ENCODE assay signal across 9 cellular contexts in genomic region chr14:68782091-68782981, GRCh38. TPM values are rescaled to one million over a fixed set of nuclear protein-coding genes. Genes with fewer than 3 reads are reported as not detected.
DNase-seq lines count a peak whose midpoint lies in the region; ATAC-seq and TF ChIP-seq lines count a peak whose summit lies in the region.
"Had no signal": no experiment of that assay in that cellular context is flagged by ENCODE, and none has a peak within 500 bp of the region (broad histone marks: within the 10 kb centered on the region; RNA-seq: fewer than 3 reads in every experiment).

No MANE protein-coding gene starts in this region.

- H3K4me2 ChIP-seq in GM23338: no peak overlapping the region

- H3K4me1 Mint-ChIP-seq in activated CD8-positive, alpha-beta T cell treated with anti-CD3 and anti-CD28 coated beads for 36 hours (ENCODE audit: low read depth): peaks cover 79% of the 10 kb centered on the region
- H3K4me1 Mint-ChIP-seq in stimulated activated effector memory CD8-positive, alpha-beta T cell treated with anti-CD3 and anti-CD28 coated beads, Interleukin-12 subunit alpha, Interleukin-12 subunit beta, amount 100 ng/mL, for 72 hours: peaks cover 86% of the 10 kb centered on the region
- H3K4me1 Mint-ChIP-seq in GM23338: peaks cover 25% of the 10 kb centered on the region

- H3K4me3 Mint-ChIP-seq in activated CD8-positive, alpha-beta T cell treated with anti-CD3 and anti-CD28 coated beads for 36 hours: no peak overlapping the region
- peak overlapping the region; percentile 61 for H3K4me3 Mint-ChIP-seq in stimulated activated effector memory CD8-positive, alpha-beta T cell treated with anti-CD3 and anti-CD28 coated beads, Interleukin-12 subunit alpha, Interleukin-12 subunit beta, amount 100 ng/mL, for 72 hours
- no peak overlapping the region for H3K4me3 Mint-ChIP-seq in GM23338

- POLR2A ChIA-PET in activated CD8-positive, alpha-beta T cell treated with anti-CD3 and anti-CD28 coated beads for 36 hours (lab: Charles Lee): interaction anchor here (0.7 to 9.0 kb wide), 17 partner anchors 10 to 499 kb away, joined by 3 to 161 read pairs (median 5); partner anchors contain the start of gene ZFP36L1

- 54 to 70% methylated on average over 5 to 6 of the region's 10 CpGs for WGBS in esophagus squamous epithelium, 2 donors

- H3K4me1 ChIP-seq in esophagus squamous epithelium (peaks cover 36 to 94% (median 60%) of the 10 kb centered on the region in 3 donors), GM23338 (ENCODE audit: insufficient read depth) (peaks cover 3% of the 10 kb centered on the region; the same call in 1 of the 2 replicates)

- no peaks in the 10 kb centered on the region for H3K27me3 ChIP-seq in esophagus squamous epithelium
- no peaks in the 10 kb centered on the region for H3K27me3 ChIP-seq in GM23338 (ENCODE audit: insufficient read depth)

- peak; percentile 97 for DNase-seq in Jurkat, Clone E6-1 (ENCODE audit: low read depth, low spot score)
- peak; percentile 88 for DNase-seq in activated CD8-positive, alpha-beta T cell treated with anti-CD3 and anti-CD28 coated beads for 36 hours
- DNase-seq in esophagus squamous epithelium (lab: John Stamatoyannopoulos, UW) (no peak), NCI-H82 (lab: John Stamatoyannopoulos, UW) (no peak), GM23338 (ENCODE audit: low spot score) (no peak)
- DNase-seq in stimulated activated effector memory CD8-positive, alpha-beta T cell treated with anti-CD3 and anti-CD28 coated beads, Interleukin-12 subunit alpha, Interleukin-12 subunit beta, amount 100 ng/mL, for 72 hours (ENCODE audit: low spot score in 2 of 2): peak in 1 of 2 donors; percentile 71
- DNase-seq: NCI-H2227 treated with DMSO at 0.1 percent for 48 hours had no signal

- peaks cover 17% of the 10 kb centered on the region for H3K9me2 ChIP-seq in GM23338 (ENCODE audit: insufficient read depth)

- intact Hi-C loops in activated CD8-positive, alpha-beta T cell treated with anti-CD3 and anti-CD28 coated beads for 36 hours (cut with micrococcal nuclease): loop anchor here (5.0 to 10.0 kb wide), 2 partner anchors 35 to 498 kb away; no protein-coding TSS in a partner anchor
- intact Hi-C loops in esophagus squamous epithelium (cut with DNase I): loop anchor here (10.0 kb wide), 1 partner anchor 238 kb away; no protein-coding TSS in a partner anchor

- no peaks in the 10 kb centered on the region for H3K27me3 Mint-ChIP-seq in activated CD8-positive, alpha-beta T cell treated with anti-CD3 and anti-CD28 coated beads for 36 hours
- H3K27me3 Mint-ChIP-seq in GM23338 (ENCODE audit: insufficient read depth, low read depth, poor library complexity): peaks cover 16% of the 10 kb centered on the region

- TF ChIP-seq CTCF in activated CD8-positive, alpha-beta T cell treated with anti-CD3 and anti-CD28 coated beads for 36 hours (IDR thresholded peaks at IDR 0.05): no peak
- TF ChIP-seq CTCF in esophagus squamous epithelium (IDR thresholded peaks at IDR 0.05) (peak in 1 of 6 experiments; percentile 15), GM23338 (conservative IDR thresholded peaks at IDR 0.05; ENCODE audit: low read depth in 2 of 2) (no peak)

- H3K27ac Mint-ChIP-seq in activated CD8-positive, alpha-beta T cell treated with anti-CD3 and anti-CD28 coated beads for 36 hours: peak overlapping the region; percentile 75
- peak overlapping the region; percentile 84 for H3K27ac Mint-ChIP-seq in stimulated activated effector memory CD8-positive, alpha-beta T cell treated with anti-CD3 and anti-CD28 coated beads, Interleukin-12 subunit alpha, Interleukin-12 subunit beta, amount 100 ng/mL, for 72 hours
- no peak overlapping the region for H3K27ac Mint-ChIP-seq in GM23338

- H3K36me3 ChIP-seq in esophagus squamous epithelium: peaks cover 0 to 7% (median 0%) of the 10 kb centered on the region in 3 donors
- H3K36me3 ChIP-seq in GM23338 (ENCODE audit: insufficient read depth): no peaks in the 10 kb centered on the region

- H3F3A ChIP-seq in GM23338 (replicated peaks; ENCODE audit: low read depth): peaks cover 10% of the 10 kb centered on the region; the same call in 1 of the 2 replicates

- H3K79me2 ChIP-seq in GM23338 (replicated peaks; ENCODE audit: insufficient read depth): no peaks in the 10 kb centered on the region

- no peak overlapping the region for H3K4me3 ChIP-seq in Jurkat, Clone E6-1 (ENCODE audit: low read length)
- H3K4me3 ChIP-seq in esophagus squamous epithelium: no peak overlapping the region
- no peak overlapping the region for H3K4me3 ChIP-seq in GM23338

- no peaks in the 10 kb centered on the region for H4K20me1 ChIP-seq in GM23338 (replicated peaks; ENCODE audit: insufficient read depth)

- H3K27ac ChIP-seq in esophagus squamous epithelium (peak overlapping the region; percentile 63 to 92 (median 86)), GM23338 (ENCODE audit: low read depth) (no peak overlapping the region)

- peaks cover 2% of the 10 kb centered on the region for H3K9me3 Mint-ChIP-seq in activated CD8-positive, alpha-beta T cell treated with anti-CD3 and anti-CD28 coated beads for 36 hours
- no peaks in the 10 kb centered on the region for H3K9me3 Mint-ChIP-seq in stimulated activated effector memory CD8-positive, alpha-beta T cell treated with anti-CD3 and anti-CD28 coated beads, Interleukin-12 subunit alpha, Interleukin-12 subunit beta, amount 100 ng/mL, for 72 hours
- H3K9me3 Mint-ChIP-seq in GM23338: no peaks in the 10 kb centered on the region; the same call in 2 of the 3 replicates

- ATAC-seq in activated CD8-positive, alpha-beta T cell treated with anti-CD3 and anti-CD28 coated beads for 36 hours: peak; percentile 61
- ATAC-seq in stimulated activated effector memory CD8-positive, alpha-beta T cell treated with anti-CD3 and anti-CD28 coated beads, Interleukin-12 subunit alpha, Interleukin-12 subunit beta, amount 100 ng/mL, for 72 hours: peak; percentile 81
- ATAC-seq in HG02852 (IDR thresholded peaks at IDR 0.05; ENCODE audit: unreplicated experiment) (no peak), HG02571 (IDR thresholded peaks at IDR 0.05; ENCODE audit: unreplicated experiment) (no peak), GM23338 (no peak)

- no peaks in the 10 kb centered on the region for H3K9me3 ChIP-seq in esophagus squamous epithelium

- CTCF ChIA-PET in activated CD8-positive, alpha-beta T cell treated with anti-CD3 and anti-CD28 coated beads for 36 hours (lab: Charles Lee): interaction anchor here (0.6 to 16.7 kb wide), 8 partner anchors 8 to 499 kb away, joined by 3 to 268 read pairs (median 8); partner anchors contain the start of gene ZFP36L1

- H2AFZ ChIP-seq in GM23338: no peak overlapping the region

- peaks cover 8% of the 10 kb centered on the region for H3K36me3 Mint-ChIP-seq in activated CD8-positive, alpha-beta T cell treated with anti-CD3 and anti-CD28 coated beads for 36 hours (ENCODE audit: low read depth)
- H3K36me3 Mint-ChIP-seq in stimulated activated effector memory CD8-positive, alpha-beta T cell treated with anti-CD3 and anti-CD28 coated beads, Interleukin-12 subunit alpha, Interleukin-12 subunit beta, amount 100 ng/mL, for 72 hours: peaks cover 16% of the 10 kb centered on the region
- peaks cover 14% of the 10 kb centered on the region; the same call in 2 of the 3 replicates for H3K36me3 Mint-ChIP-seq in GM23338 (ENCODE audit: low read depth)

- no peak for TF ChIP-seq POLR2A in esophagus squamous epithelium (IDR thresholded peaks at IDR 0.05)

TF ChIP-seq in GM23338, 12 proteins besides CTCF, POLR2A, EP300 and RAD21 (continues in another document):
- TF ChIP-seq STAT1 (IDR thresholded peaks at IDR 0.05; ENCODE audit: unreplicated experiment) (no peak), ZNF114 (CRISPR knock-in tag; IDR thresholded peaks at IDR 0.05) (no peak), JUNB (IDR thresholded peaks at IDR 0.05; ENCODE audit: unreplicated experiment) (no peak), CREB1 (CRISPR knock-in tag; IDR thresholded peaks at IDR 0.05; ENCODE audit: low read depth) (no peak), ZNF331 (CRISPR knock-in tag; IDR thresholded peaks at IDR 0.05; ENCODE audit: low read depth) (no peak), EZH2 (IDR thresholded peaks at IDR 0.05; ENCODE audit: low read depth, unreplicated experiment) (no peak), EZH2phosphoT487 (IDR thresholded peaks at IDR 0.05; ENCODE audit: unreplicated experiment) (no peak), POLR2AphosphoS5 (IDR thresholded peaks at IDR 0.05; ENCODE audit: low read depth) (no peak)
- TF ChIP-seq, protein P1, sequence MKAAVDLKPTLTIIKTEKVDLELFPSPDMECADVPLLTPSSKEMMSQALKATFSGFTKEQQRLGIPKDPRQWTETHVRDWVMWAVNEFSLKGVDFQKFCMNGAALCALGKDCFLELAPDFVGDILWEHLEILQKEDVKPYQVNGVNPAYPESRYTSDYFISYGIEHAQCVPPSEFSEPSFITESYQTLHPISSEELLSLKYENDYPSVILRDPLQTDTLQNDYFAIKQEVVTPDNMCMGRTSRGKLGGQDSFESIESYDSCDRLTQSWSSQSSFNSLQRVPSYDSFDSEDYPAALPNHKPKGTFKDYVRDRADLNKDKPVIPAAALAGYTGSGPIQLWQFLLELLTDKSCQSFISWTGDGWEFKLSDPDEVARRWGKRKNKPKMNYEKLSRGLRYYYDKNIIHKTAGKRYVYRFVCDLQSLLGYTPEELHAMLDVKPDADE (IDR thresholded peaks at IDR 0.05): no peak

RNA-seq across cellular contexts. Expression of gene ZFP36L1, which starts 10.5 kb away (rescaled TPM):
- 23.3 TPM for polyA plus RNA-seq in Jurkat, Clone E6-1 (2012; ENCODE audit: insufficient read depth, insufficient read length)
- 10 to 100 TPM; 57.4 to 60.6 TPM for total RNA-seq in activated CD8-positive, alpha-beta T cell treated with anti-CD3 and anti-CD28 coated beads for 36 hours
- total RNA-seq in esophagus squamous epithelium: 100 to 1,000 TPM in 3 of 4 donors, 10 to 100 TPM in 1; 75.4 to 364 (median 152) TPM
- total RNA-seq in GM23338 (2014; rRNA removed; shearing (Covaris generic)): 108 and 148 TPM in 2 replicates
- polyA plus RNA-seq in GM23338 (2016; fragmentation: Nextera tagmentation; extraction: Ambion mirVana): 359 and 382 TPM in 2 replicates

Comparison
In these comparisons a context has a peak if more than half of its experiments do, and no peak if none do; other contexts are left out.
1. DNase-seq: peak in Jurkat, Clone E6-1 (single experiment) and activated CD8-positive, alpha-beta T cell treated with anti-CD3 and anti-CD28 coated beads for 36 hours (single experiment); none in esophagus squamous epithelium (single experiment), NCI-H82 (single experiment) and GM23338 (single experiment).
2. ATAC-seq: peak in activated CD8-positive, alpha-beta T cell treated with anti-CD3 and anti-CD28 coated beads for 36 hours (single experiment) and stimulated activated effector memory CD8-positive, alpha-beta T cell treated with anti-CD3 and anti-CD28 coated beads, Interleukin-12 subunit alpha, Interleukin-12 subunit beta, amount 100 ng/mL, for 72 hours (single experiment); none in HG02852 (single experiment), HG02571 (single experiment) and GM23338 (single experiment).